In genomic region chr20:47272893-47273590, GRCh38 we compare ENCODE assay signal across 8 cellular contexts.
DNase-seq lines count a peak whose midpoint lies in the region; ATAC-seq, FAIRE-seq and TF ChIP-seq lines count a peak whose summit lies in the region.

No MANE protein-coding gene starts in this region.

- no peaks in the 10 kb centered on the region for H3K9me3 Mint-ChIP-seq in activated T-cell treated with anti-CD3 and anti-CD28 coated beads, Interleukin-2, amount 50 U/mL, for 72 hours

- peaks cover 0 to 59% of the 10 kb centered on the region in 2 donors for H3K36me3 ChIP-seq in gastroesophageal sphincter
- H3K36me3 ChIP-seq in pancreas = peaks cover 0 to 7% (median 5%) of the 10 kb centered on the region in 3 donors

- no peaks in the 10 kb centered on the region for H3K27me3 Mint-ChIP-seq in activated T-cell treated with anti-CD3 and anti-CD28 coated beads, Interleukin-2, amount 50 U/mL, for 72 hours (ENCODE audit: low read depth)

- H3K4me1 ChIP-seq in gastroesophageal sphincter (peaks cover 19 to 68% (median 21%) of the 10 kb centered on the region in 3 donors), pancreas (peaks cover 0 to 31% (median 8%) of the 10 kb centered on the region in 3 donors)

- peaks cover 50% of the 10 kb centered on the region for H3K4me1 Mint-ChIP-seq in activated T-cell treated with anti-CD3 and anti-CD28 coated beads, Interleukin-2, amount 50 U/mL, for 72 hours (ENCODE audit: low read depth)

- H3K4me3 ChIP-seq in gastroesophageal sphincter (no peak overlapping the region), pancreas (no peak overlapping the region)

- H3K36me3 Mint-ChIP-seq in activated T-cell treated with anti-CD3 and anti-CD28 coated beads, Interleukin-2, amount 50 U/mL, for 72 hours (ENCODE audit: insufficient read depth in 2 of 2) = peaks cover 8 to 24% of the 10 kb centered on the region in 2 donors

- H3K4me3 Mint-ChIP-seq in activated T-cell treated with anti-CD3 and anti-CD28 coated beads, Interleukin-2, amount 50 U/mL, for 72 hours = peak overlapping the region; percentile 82 to 90

- TF ChIP-seq EP300 in gastroesophageal sphincter (IDR thresholded peaks at IDR 0.05) = no peak

- no peak for TF ChIP-seq POLR2A in gastroesophageal sphincter (IDR thresholded peaks at IDR 0.05)

- no peaks in the 10 kb centered on the region for H3K9me3 ChIP-seq in gastroesophageal sphincter
- H3K9me3 ChIP-seq in pancreas = no peaks in the 10 kb centered on the region

- H3K27ac Mint-ChIP-seq in activated T-cell treated with anti-CD3 and anti-CD28 coated beads, Interleukin-2, amount 50 U/mL, for 72 hours = peak overlapping the region; percentile 94

- DNase-seq in D341Med (ENCODE audit: low spot score) = peak; percentile 74
- DNase-seq in HPDE6-E6E7 (ENCODE audit: extremely low spot score) = peak; percentile 81
- peak; percentile 25 to 47 for DNase-seq in NOMO-1 (lab: John Stamatoyannopoulos, UW; ENCODE audit: unreplicated experiment in 2 of 2)
- DNase-seq in activated T-cell treated with anti-CD3 and anti-CD28 coated beads, Interleukin-2, amount 50 U/mL, for 72 hours = peak; percentile 58 to 69
- peak in 2 of 6 donors; percentile 34 to 44 for DNase-seq in pancreas
- DNase-seq in urothelium cell line (ENCODE audit: low spot score) = peak; percentile 79

- no peaks in the 10 kb centered on the region for H3K27me3 ChIP-seq in gastroesophageal sphincter
- no peaks in the 10 kb centered on the region for H3K27me3 ChIP-seq in pancreas

- H3K27ac ChIP-seq in gastroesophageal sphincter (peak overlapping the region; percentile 76 to 84 (median 78)), pancreas (peak overlapping the region in 1 of 4 donors; percentile 70)

- intact Hi-C loops in pancreas (cut with DNase I) = loop anchor here in 1 of 3 donors (5.0 kb wide), 1 partner anchor 114 kb away; no protein-coding TSS in a partner anchor

- FAIRE-seq in pancreas (lab: Jason Lieb, UNC) (peak; percentile 9), urothelium cell line (lab: Jason Lieb, UNC) (no peak)

- ATAC-seq in activated T-cell treated with anti-CD3 and anti-CD28 coated beads, Interleukin-2, amount 50 U/mL, for 72 hours (replicated peaks in 1 of 2) = peak; percentile 65 to 66
- ATAC-seq in gastroesophageal sphincter (peak; percentile 43), pancreas (peak; percentile 68 to 91 (median 85)), HG02610 (IDR thresholded peaks at IDR 0.05; ENCODE audit: unreplicated experiment) (no peak)

- TF ChIP-seq CTCF in gastroesophageal sphincter (IDR thresholded peaks at IDR 0.05) (peak; percentile 85 to 98 (median 91)), pancreas (IDR thresholded peaks at IDR 0.05) (peak; percentile 36 to 74 (median 64))

- WGBS in gastroesophageal sphincter (ENCODE audit: low coverage in 1 of 2), 2 donors = 77% methylated on average over 8 of the region's 8 CpGs; no CpG with 5 or more reads in 1 of the 2 donors
- 70 to 83% methylated on average over 8 of the region's 8 CpGs for WGBS in pancreas, 2 donors
